8 cellular contexts compared by ENCODE assay signal in the genomic region with DNA sequence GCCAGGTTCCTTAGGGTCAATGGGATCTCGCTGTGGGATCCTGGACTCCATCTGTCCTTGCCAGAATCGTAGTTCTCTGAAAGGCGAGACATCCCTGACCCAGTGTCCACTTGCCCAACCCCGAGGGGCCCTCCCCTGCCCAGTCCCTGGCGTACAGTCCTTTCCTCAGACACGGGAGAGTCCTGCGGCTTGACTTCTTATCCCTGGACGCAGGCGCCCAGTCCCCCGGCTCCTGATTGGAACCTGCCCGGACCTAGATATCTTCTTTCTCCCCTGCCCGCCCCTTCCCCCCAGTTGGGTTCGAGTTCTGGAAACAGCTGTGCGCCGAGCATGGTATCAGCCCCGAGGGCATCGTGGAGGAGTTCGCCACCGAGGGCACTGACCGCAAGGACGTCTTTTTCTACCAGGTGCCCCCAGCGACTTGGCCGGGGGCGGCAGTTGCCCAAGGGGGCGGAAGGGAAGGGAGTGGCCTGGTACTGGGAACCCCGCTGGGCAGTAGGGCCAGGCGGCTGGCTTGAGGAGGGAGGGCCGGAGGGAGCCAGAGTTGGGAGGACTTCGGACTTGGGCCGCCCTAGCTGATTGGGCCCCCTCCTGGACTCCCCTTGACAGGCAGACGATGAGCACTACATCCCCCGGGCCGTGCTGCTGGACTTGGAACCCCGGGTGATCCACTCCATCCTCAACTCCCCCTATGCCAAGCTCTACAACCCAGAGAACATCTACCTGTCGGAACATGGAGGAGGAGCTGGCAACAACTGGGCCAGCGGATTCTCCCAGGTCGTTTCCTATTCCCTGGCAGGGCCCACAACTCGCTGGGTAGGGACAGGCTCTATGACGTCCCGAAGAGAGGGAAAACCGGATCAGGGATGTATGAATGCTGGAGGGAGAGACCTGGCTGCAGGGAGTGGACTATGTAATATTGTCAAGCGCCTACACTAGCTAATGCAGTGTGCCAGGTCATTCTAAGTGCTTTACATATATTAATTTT. TPM values are rescaled to one million over a fixed set of nuclear protein-coding genes. Genes with fewer than 3 reads are reported as not detected.
DNase-seq lines count a peak whose midpoint lies in the region; ATAC-seq and TF ChIP-seq lines count a peak whose summit lies in the region.
"Not testable (repeated sequence)": the region's sequence is repeated elsewhere in the genome, so short reads cannot be mapped to it uniquely, and the experiment has no call there.

No MANE protein-coding gene starts in this region.

- peaks cover 35% of the 10 kb centered on the region for H3K36me3 ChIP-seq in BLaER1
- peaks cover 44% of the 10 kb centered on the region for H3K36me3 ChIP-seq in WERI-Rb-1

- peaks cover 39% of the 10 kb centered on the region for H4K20me1 ChIP-seq in BLaER1

- intact Hi-C loops in Right ventricle myocardium inferior (cut with DNase I): loop anchor here (2.0 to 5.0 kb wide), 2 partner anchors 43 to 69 kb away; partner anchors contain the start of gene MLX

- peak overlapping the region; percentile 98 for H3K4me3 ChIP-seq in BLaER1
- peak overlapping the region; percentile 91 for H3K4me3 ChIP-seq in WERI-Rb-1 (ENCODE audit: low read depth, low read length)
- H3K4me3 ChIP-seq in astrocyte of the spinal cord (ENCODE audit: low read depth, low read length): peak overlapping the region; percentile 77

- peaks cover 38% of the 10 kb centered on the region for H3K4me1 ChIP-seq in BLaER1

- H3K9me3 ChIP-seq in BLaER1; WERI-Rb-1 (ENCODE audit: severe bottlenecking): not testable (repeated sequence)

- peak overlapping the region; percentile 84 for H3K4me2 ChIP-seq in BLaER1

- peak overlapping the region; percentile 88 for H3K27ac ChIP-seq in BLaER1
- H3K27ac ChIP-seq in WERI-Rb-1: peak overlapping the region; percentile 84

- peak; percentile 21 for DNase-seq in NAMALWA (ENCODE audit: low spot score)
- DNase-seq in WERI-Rb-1: peak; percentile 69
- not testable (repeated sequence) for DNase-seq in astrocyte of the spinal cord (ENCODE audit: low read depth, low spot score); Right ventricle myocardium inferior (ENCODE audit: missing footprints)
- peak; percentile 79 for DNase-seq in myocyte (ENCODE audit: low read depth)
- peak; percentile 6 for DNase-seq in stimulated activated CD8-positive, alpha-beta memory T cell treated with anti-CD3 and anti-CD28 coated beads, Interleukin-12 subunit alpha, Interleukin-12 subunit beta, amount 100 ng/mL, for 4 hours (ENCODE audit: low read depth)

- not testable (repeated sequence) for H3K27me3 ChIP-seq in BLaER1; WERI-Rb-1 (ENCODE audit: insufficient read depth, low read depth, severe bottlenecking)

- peak overlapping the region; percentile 94 for H3K9ac ChIP-seq in BLaER1

- ATAC-seq in GM21619 (IDR thresholded peaks at IDR 0.05; ENCODE audit: unreplicated experiment): peak; percentile 4
- peak; percentile 24 for ATAC-seq in Right ventricle myocardium inferior

- in situ Hi-C loops in astrocyte of the spinal cord (cut with HindIII; ENCODE audit: low sequenced_read_pairs): not testable (repeated sequence)

- not testable (repeated sequence) for TF ChIP-seq CTCF in WERI-Rb-1 (IDR thresholded peaks at IDR 0.05; ENCODE audit: low read depth, low read length); astrocyte of the spinal cord (IDR thresholded peaks at IDR 0.05; ENCODE audit: low read depth, low read length)

RNA-seq across cellular contexts. Expression of gene TUBG1, which starts 0.6 kb away (rescaled TPM):
- 54.3 TPM for total RNA-seq in Right ventricle myocardium inferior
- 79.8 and 91.1 TPM in 2 replicates for total RNA-seq in myocyte
- polyA plus RNA-seq in myocyte (2012): 68.7 TPM

RNA-seq across cellular contexts. Expression of gene RETREG3, which starts 0.9 kb away (rescaled TPM):
- total RNA-seq in Right ventricle myocardium inferior: 22.5 TPM
- total RNA-seq in myocyte: 44.5 and 60.6 TPM in 2 replicates
- polyA plus RNA-seq in myocyte (2012): 25.0 TPM

RNA-seq across cellular contexts. Expression of gene PSMC3IP, which starts 32.6 kb away (rescaled TPM):
- total RNA-seq in Right ventricle myocardium inferior (3.4 TPM), myocyte (1.2 and 2.3 TPM in 2 replicates)
- polyA plus RNA-seq in myocyte (2012): 5.0 TPM

RNA-seq across cellular contexts. Expression of gene MLX, which starts 43.2 kb away (rescaled TPM):
- 65.9 TPM for total RNA-seq in Right ventricle myocardium inferior
- total RNA-seq in myocyte: 41.1 and 47.1 TPM in 2 replicates
- 50.8 TPM for polyA plus RNA-seq in myocyte (2012)

RNA-seq across cellular contexts. Expression of gene COASY, which starts 48.2 kb away (rescaled TPM):
- total RNA-seq in Right ventricle myocardium inferior: 45.6 TPM
- 23.7 and 24.4 TPM in 2 replicates for total RNA-seq in myocyte
- 61.8 TPM for polyA plus RNA-seq in myocyte (2012)
